10 cellular contexts compared by ENCODE assay signal in genomic region chr2:224847961-224848850, GRCh38.
DNase-seq lines count a peak whose midpoint lies in the region; ATAC-seq, FAIRE-seq and TF ChIP-seq lines count a peak whose summit lies in the region.
"Had no signal": no experiment of that assay in that cellular context is flagged by ENCODE, and none has a peak within 500 bp of the region (broad histone marks: within the 10 kb centered on the region; RNA-seq: fewer than 3 reads in every experiment).

No MANE protein-coding gene starts in this region.

- POLR2A ChIA-PET in SK-N-SH (lab: Yijun Ruan, JAX) = no interaction called here
- POLR2A ChIA-PET in CD4-positive, alpha-beta memory T cell (lab: Charles Lee; ENCODE audit: partially characterized antibody) = no interaction called here

- intact Hi-C loops in left cardiac atrium (cut with DNase I) (loop anchor here in 1 of 2 donors (10.0 kb wide), 1 partner anchor 147 kb away; no protein-coding TSS in a partner anchor), vagina (cut with DNase I) (no loop called here)
- intact Hi-C loops in CD4-positive, alpha-beta memory T cell (cut with micrococcal nuclease) = no loop called here

- no peak overlapping the region for H2AFZ ChIP-seq in SK-N-SH (ENCODE audit: low read depth)

- peaks cover 83 to 93% of the 10 kb centered on the region in 2 donors for H3K36me3 Mint-ChIP-seq in CD4-positive, alpha-beta memory T cell

- peak in 1 of 2 experiments; percentile 59; a peak in 1 of 4 replicates for TF ChIP-seq EP300 in SK-N-SH (IDR thresholded peaks at IDR 0.05; ENCODE audit: borderline replicate concordance in 1 of 2, low read depth in 1 of 2, low read length in 1 of 2)

- H3K4me2 ChIP-seq in SK-N-SH = no peak overlapping the region

- FAIRE-seq in HTR-8/SVneo (lab: Jason Lieb, UNC) = peak; percentile 26

- TF ChIP-seq CTCF in SK-N-SH (IDR thresholded peaks at IDR 0.05) (no peak), vagina (IDR thresholded peaks at IDR 0.05) (no peak)

- ATAC-seq in left cardiac atrium = peak in 1 of 2 donors; percentile 58
- ATAC-seq: naive thymus-derived CD4-positive, alpha-beta T cell had no signal

- H3K27me3 ChIP-seq in SK-N-SH (ENCODE audit: insufficient read depth) = no peaks in the 10 kb centered on the region
- no peaks in the 10 kb centered on the region for H3K27me3 ChIP-seq in vagina
- H3K27me3 ChIP-seq in CD4-positive, alpha-beta memory T cell (ENCODE audit: insufficient read depth, low read length) = no peaks in the 10 kb centered on the region

- H3K9me2 ChIP-seq in SK-N-SH = no peaks in the 10 kb centered on the region

- H3K4me3 Mint-ChIP-seq in CD4-positive, alpha-beta memory T cell = no peak overlapping the region
- H3K4me3 Mint-ChIP-seq: naive thymus-derived CD4-positive, alpha-beta T cell had no signal

- peaks cover 0 to 1% (median under 1%) of the 10 kb centered on the region in 4 donors for H3K4me1 Mint-ChIP-seq in CD4-positive, alpha-beta memory T cell

- no peak for TF ChIP-seq POLR2A in vagina (IDR thresholded peaks at IDR 0.05)

- CTCF ChIA-PET in SK-N-SH (lab: Yijun Ruan, JAX) = interaction anchor here (0.7 to 1.6 kb wide), 6 partner anchors 41 to 1777 kb away, joined by 3 to 4 read pairs (median 3); no protein-coding TSS in a partner anchor
- CTCF ChIA-PET in CD4-positive, alpha-beta memory T cell (lab: Charles Lee; ENCODE audit: partially characterized antibody) = no interaction called here

- peak overlapping the region in 2 of 7 donors; percentile 43 to 65 for H3K27ac Mint-ChIP-seq in CD4-positive, alpha-beta memory T cell

- H3K9me3 ChIP-seq in SK-N-SH (no peaks in the 10 kb centered on the region), vagina (no peaks in the 10 kb centered on the region)
- no peaks in the 10 kb centered on the region for H3K9me3 ChIP-seq in CD4-positive, alpha-beta memory T cell (ENCODE audit: control insufficient read depth in 1 of 2, low read length in 2 of 2)

- WGBS in SK-N-SH (ENCODE audit: low lambda C conversion rate) = 73% methylated on average over 7 of the region's 7 CpGs

- no peaks in the 10 kb centered on the region for H4K20me1 ChIP-seq in SK-N-SH (ENCODE audit: insufficient read depth)

- no peaks in the 10 kb centered on the region for H3K27me3 Mint-ChIP-seq in CD4-positive, alpha-beta memory T cell
- H3K27me3 Mint-ChIP-seq: naive thymus-derived CD4-positive, alpha-beta T cell had no signal

- TF ChIP-seq RAD21 in SK-N-SH (IDR thresholded peaks at IDR 0.05; ENCODE audit: low read length) = no peak

- peaks cover 0 to 7% of the 10 kb centered on the region in 2 experiments; a peak in 2 of 4 replicates for H3K4me1 ChIP-seq in SK-N-SH (ENCODE audit: control insufficient read depth in 1 of 2, insufficient read depth in 2 of 2, low read depth in 1 of 2, low read length in 1 of 2)
- H3K4me1 ChIP-seq in vagina = peaks cover 5% of the 10 kb centered on the region
- no peaks in the 10 kb centered on the region for H3K4me1 ChIP-seq in CD4-positive, alpha-beta memory T cell (ENCODE audit: insufficient read depth, low read length)

- H3K9me3 Mint-ChIP-seq in CD4-positive, alpha-beta memory T cell = no peaks in the 10 kb centered on the region

- H3K36me3 ChIP-seq in SK-N-SH (replicated peaks in 1 of 2; ENCODE audit: control insufficient read depth in 1 of 2, insufficient read depth in 2 of 2, low read length in 1 of 2) (peaks cover 14 to 63% of the 10 kb centered on the region in 2 experiments), vagina (peaks cover 0 to 12% of the 10 kb centered on the region in 2 donors)
- H3K36me3 ChIP-seq in CD4-positive, alpha-beta memory T cell (ENCODE audit: insufficient read depth, low read length) = peaks cover 91% of the 10 kb centered on the region

- peaks cover 4% of the 10 kb centered on the region for H3F3A ChIP-seq in SK-N-SH (replicated peaks; ENCODE audit: insufficient read depth)

- no peak overlapping the region for H3K9ac ChIP-seq in SK-N-SH

- no peaks in the 10 kb centered on the region for H3K79me2 ChIP-seq in SK-N-SH (ENCODE audit: insufficient read depth)

- H3K27ac ChIP-seq in SK-N-SH (ENCODE audit: low read depth in 2 of 2, low read length in 1 of 2) = no peak overlapping the region; a peak in 1 of 4 replicates
- H3K27ac ChIP-seq in vagina = no peak overlapping the region
- H3K27ac ChIP-seq in CD4-positive, alpha-beta memory T cell (ENCODE audit: low read depth, low read length) = no peak overlapping the region

- H3K4me3 ChIP-seq in SK-N-SH (ENCODE audit: low read depth in 2 of 2, low read length in 1 of 2) = no peak overlapping the region
- H3K4me3 ChIP-seq in vagina = no peak overlapping the region
- no peak overlapping the region for H3K4me3 ChIP-seq in CD4-positive, alpha-beta memory T cell (ENCODE audit: low read length in 2 of 2)

- in situ Hi-C loops in KBM-7 (cut with MboI; ENCODE audit: low pct_unique_long_range_greater_than_20kb, low sequenced_read_pairs) = no loop called here

- DNase-seq in AG08396 (ENCODE audit: low spot score) (peak; percentile 28), HTR-8/SVneo (ENCODE audit: insufficient read length, low spot score) (peak; percentile 37), SK-N-SH (peak; percentile 44), left cardiac atrium (peak; percentile 27), KBM-7 (no peak), vagina (ENCODE audit: extremely low spot score in 2 of 2) (no peak), germinal center (ENCODE audit: low spot score) (no peak)
- no peak for DNase-seq in CD4-positive, alpha-beta memory T cell
- DNase-seq: naive thymus-derived CD4-positive, alpha-beta T cell; SW 1271 had no signal

TF ChIP-seq in SK-N-SH, 30 proteins besides CTCF, POLR2A, EP300 and RAD21:
- TF ChIP-seq USF2 (IDR thresholded peaks at IDR 0.05; ENCODE audit: borderline replicate concordance, low read depth, low read length) (no peak), SMC3 (IDR thresholded peaks at IDR 0.05; ENCODE audit: low read depth, low read length) (no peak), TCF12 (IDR thresholded peaks at IDR 0.05) (peak; percentile 73), RCOR1 (IDR thresholded peaks at IDR 0.05; ENCODE audit: low read length) (peak; percentile 23; the same call in 1 of the 2 replicates), TEAD4 (IDR thresholded peaks at IDR 0.05; ENCODE audit: borderline replicate concordance, insufficient read depth) (no peak; the same call in 1 of the 2 replicates), NFIC (IDR thresholded peaks at IDR 0.05; ENCODE audit: borderline replicate concordance) (peak; percentile 96), FOSL2 (IDR thresholded peaks at IDR 0.05; ENCODE audit: borderline replicate concordance, low read depth) (peak; percentile 29; the same call in 1 of the 2 replicates), FOXJ3 (CRISPR knock-in tag; IDR thresholded peaks at IDR 0.05) (no peak), PBX3 (IDR thresholded peaks at IDR 0.05) (peak; percentile 76)

Comparison
In these comparisons a context has a peak if more than half of its experiments do, and no peak if none do; other contexts are left out.
1. DNase-seq: peak in AG08396 (single experiment), HTR-8/SVneo (single experiment), SK-N-SH (single experiment) and left cardiac atrium (single experiment); none in KBM-7 (single experiment), vagina (0 of 2), germinal center (single experiment) and CD4-positive, alpha-beta memory T cell (0 of 5).